8 cellular contexts compared by ENCODE assay signal in genomic region chr2:229920011-229920781, GRCh38. TPM values are rescaled to one million over a fixed set of nuclear protein-coding genes. Genes with fewer than 3 reads are reported as not detected.
DNase-seq lines count a peak whose midpoint lies in the region; ATAC-seq and TF ChIP-seq lines count a peak whose summit lies in the region.

No MANE protein-coding gene starts in this region.

- ATAC-seq in HG03175 (IDR thresholded peaks at IDR 0.05; ENCODE audit: unreplicated experiment) = no peak

- 2 to 3% (median 3%) methylated on average over 25 of the region's 25 CpGs for WGBS in adrenal gland, 4 donors

- H3F3A ChIP-seq in OCI-LY1 (ENCODE audit: insufficient read depth, low read length) = no peaks in the 10 kb centered on the region

- DNase-seq in ELR (ENCODE audit: low read depth) = peak; percentile 24
- peak in 4 of 7 donors; percentile 45 to 63 (median 50) for DNase-seq in adrenal gland
- DNase-seq in inferior parietal cortex (ENCODE audit: extremely low spot score) = peak; percentile 39
- peak; percentile 8 to 12 for DNase-seq in stimulated activated CD4-positive, alpha-beta T cell treated with anti-CD3 and anti-CD28 coated beads, Interleukin-4, amount 100 ng/mL, for 4 hours
- DNase-seq in DMS 273 treated with DMSO at 0.1 percent for 48 hours (lab: John Stamatoyannopoulos, UW) = no peak
- DNase-seq in 8988T = no peak

- H3K27me3 ChIP-seq in OCI-LY1 (ENCODE audit: insufficient read depth, low read length) = no peaks in the 10 kb centered on the region
- no peaks in the 10 kb centered on the region for H3K27me3 ChIP-seq in adrenal gland

- H3K27ac ChIP-seq in OCI-LY1 (ENCODE audit: low read depth, low read length, poor library complexity, severe bottlenecking) (peak overlapping the region; percentile 83), adrenal gland (peak overlapping the region; percentile 1 to 99 (median 97))

- H3K9me2 ChIP-seq in OCI-LY1 (ENCODE audit: low read depth, low read length) = no peaks in the 10 kb centered on the region

- H3K4me3 ChIP-seq in OCI-LY1 (ENCODE audit: low read depth, low read length, poor library complexity, severe bottlenecking) = peak overlapping the region; percentile 100
- H3K4me3 ChIP-seq in adrenal gland = peak overlapping the region in 2 of 4 donors; percentile 69 to 89

- peak overlapping the region; percentile 74 for H3K9ac ChIP-seq in OCI-LY1 (ENCODE audit: low read length)

- peak in 1 of 2 donors; percentile 13 for TF ChIP-seq POLR2A in adrenal gland (IDR thresholded peaks at IDR 0.05)

- peaks cover 61% of the 10 kb centered on the region for H3K79me2 ChIP-seq in OCI-LY1 (ENCODE audit: insufficient read depth, low read length)

- intact Hi-C loops in adrenal gland (cut with DNase I) = loop anchor here in 1 of 2 donors (10.0 kb wide), 1 partner anchor 115 kb away; no protein-coding TSS in a partner anchor

- H3K36me3 ChIP-seq in OCI-LY1 (ENCODE audit: insufficient read depth, low read length) = peaks cover 16% of the 10 kb centered on the region
- H3K36me3 ChIP-seq in adrenal gland (replicated peaks in 1 of 2) = no peaks in the 10 kb centered on the region

- H4K20me1 ChIP-seq in OCI-LY1 (ENCODE audit: insufficient read depth, low read length) = no peaks in the 10 kb centered on the region

- peaks cover 22% of the 10 kb centered on the region for H3K4me1 ChIP-seq in OCI-LY1 (ENCODE audit: insufficient read depth, low read length, severe bottlenecking)
- H3K4me1 ChIP-seq in adrenal gland (replicated peaks in 1 of 2) = peaks cover 0 to 48% of the 10 kb centered on the region in 2 donors

- peak overlapping the region; percentile 100 for H3K4me2 ChIP-seq in OCI-LY1 (ENCODE audit: low read length)

- H3K9me3 ChIP-seq in OCI-LY1 (ENCODE audit: low read length) (no peaks in the 10 kb centered on the region), adrenal gland (replicated peaks in 1 of 3) (no peaks in the 10 kb centered on the region)

- TF ChIP-seq CTCF in OCI-LY1 (IDR thresholded peaks at IDR 0.05; ENCODE audit: low read length) = no peak
- TF ChIP-seq CTCF in adrenal gland (IDR thresholded peaks at IDR 0.05) = no peak

- no peak overlapping the region for H2AFZ ChIP-seq in OCI-LY1 (ENCODE audit: low read length)

RNA-seq across cellular contexts. Expression of gene TRIP12, which starts 1.6 kb away (rescaled TPM):
- 100 to 1,000 TPM in 6 of 8 donors, 10 to 100 TPM in 2; 78.1 to 242 (median 157) TPM for total RNA-seq in adrenal gland
- polyA plus RNA-seq in adrenal gland = 100 to 1,000 TPM in 1 of 3 donors, 10 to 100 TPM in 2; 15.5 to 167 (median 23.7) TPM

RNA-seq across cellular contexts. Expression of gene FBXO36, which starts 2.1 kb away (rescaled TPM):
- total RNA-seq in adrenal gland = 1 to 10 TPM; 4.2 to 8.6 (median 6.4) TPM
- polyA plus RNA-seq in adrenal gland = 1 to 10 TPM; 1.9 to 9.2 (median 2.4) TPM

Comparison
In these comparisons a context has a peak if more than half of its experiments do, and no peak if none do; other contexts are left out.
1. DNase-seq: peak in ELR (single experiment), adrenal gland (4 of 7), inferior parietal cortex (single experiment) and stimulated activated CD4-positive, alpha-beta T cell treated with anti-CD3 and anti-CD28 coated beads, Interleukin-4, amount 100 ng/mL, for 4 hours (2 of 2); none in DMS 273 treated with DMSO at 0.1 percent for 48 hours (single experiment) and 8988T (single experiment).